35 cellular contexts compared by ENCODE assay signal in genomic region chr7:134629445-134629844, GRCh38.
"Had no signal": no experiment of that assay in that cellular context is flagged by ENCODE, and none has a peak within 500 bp of the region (broad histone marks: within the 10 kb centered on the region; RNA-seq: fewer than 3 reads in every experiment).

No MANE protein-coding gene starts in this region.

- H3K27ac Mint-ChIP-seq: activated B cell treated with CpG ODN at 0.5 μM for 24 hours; activated CD4-positive, alpha-beta memory T cell treated with anti-CD3 and anti-CD28 coated beads for 36 hours; activated CD4-positive, alpha-beta T cell treated with anti-CD3 and anti-CD28 coated beads, Interleukin-2, amount 10 ng/mL, durations not matched to agents 24 days and 14 days; activated CD8-positive, alpha-beta T cell treated with anti-CD3 and anti-CD28 coated beads for 36 hours; activated naive CD4-positive, alpha-beta T cell treated with anti-CD3 and anti-CD28 coated beads for 36 hours; activated naive CD4-positive, alpha-beta T cell treated with anti-CD3 and anti-CD28 coated beads, Interleukin-2, amount 50 U/mL, for 72 hours; activated naive CD8-positive, alpha-beta T cell treated with anti-CD3 and anti-CD28 coated beads for 36 hours; activated T-cell treated with anti-CD3 and anti-CD28 coated beads, Interleukin-2, amount 50 U/mL, for 72 hours; activated T-helper 1 cell treated with anti-CD3 and anti-CD28 coated beads, Interleukin-12 subunit alpha, Interleukin-12 subunit beta, Interleukin-2, Interleukin-4 antibody, amounts not matched to agents 30 ng/mL and 10 ng/mL and 1 ng/mL, durations not matched to agents 14 hours and 24 hours and 36 hours; activated T-helper 17 cell treated with anti-CD3 and anti-CD28 coated beads, Interleukin-2, amount 50 U/mL, for 72 hours; T-helper 1 cell treated with Interleukin-12 subunit alpha and Interleukin-12 subunit beta and Interleukin-4 antibody, amounts not matched to agents 30 μg/mL and 1 μg/mL, for 36 hours; T-helper 2 cell treated with Interferon-gamma antibody and Interleukin-4, amounts not matched to agents 5 μg/mL and 100 μg/mL, for 36 hours had no signal

- H3K4me3 ChIP-seq: adrenal gland, body of pancreas, breast epithelium had no signal

- H3K9me3 ChIP-seq: adrenal gland, body of pancreas, breast epithelium had no signal

- DNase-seq: activated B cell treated with CpG ODN at 0.5 μM for 24 hours; activated CD4-positive, alpha-beta memory T cell treated with anti-CD3 and anti-CD28 coated beads for 36 hours; activated CD4-positive, alpha-beta T cell treated with anti-CD3 and anti-CD28 coated beads for 4 hours; activated CD4-positive, alpha-beta T cell treated with anti-CD3 and anti-CD28 coated beads, Interleukin-2, amount 50 U/mL, for 1 hour; activated CD4-positive, alpha-beta T cell treated with anti-CD3 and anti-CD28 coated beads, Interleukin-2, amount 50 U/mL, for 4 hours; activated CD4-positive, CD25-positive, alpha-beta regulatory T cell treated with anti-CD3 and anti-CD28 coated beads, Interleukin-2, amount 50 U/mL, for 72 hours; activated CD8-positive, alpha-beta memory T cell treated with anti-CD3 and anti-CD28 coated beads, Interleukin-2, amount 50 U/mL, for 4 hours; activated CD8-positive, alpha-beta T cell treated with anti-CD3 and anti-CD28 coated beads for 36 hours; activated effector memory CD4-positive, alpha-beta T cell treated with anti-CD3 and anti-CD28 coated beads, Interleukin-2, amount 50 U/mL, for 16 hours; activated gamma-delta T cell treated with Interleukin-2 at 50 U/mL for 16 hours; activated naive CD4-positive, alpha-beta T cell; activated naive CD4-positive, alpha-beta T cell treated with anti-CD3 and anti-CD28 coated beads for 36 hours; activated naive CD4-positive, alpha-beta T cell treated with anti-CD3 and anti-CD28 coated beads, Interleukin-2, amount 50 U/mL, for 16 hours; activated naive CD8-positive, alpha-beta T cell treated with anti-CD3 and anti-CD28 coated beads for 36 hours; activated T-cell treated with anti-CD3 and anti-CD28 coated beads for 4 hours; activated T-cell treated with anti-CD3 and anti-CD28 coated beads, Interleukin-2, amount 50 U/mL, for 1 hour; activated T-cell treated with anti-CD3 and anti-CD28 coated beads, Interleukin-2, amount 50 U/mL, for 4 hours; activated T-cell treated with anti-CD3 and anti-CD28 coated beads, Interleukin-2, amount 50 U/mL, for 72 hours; adrenal gland; amniotic stem cell; aorta; body of pancreas; brain microvascular endothelial cell; central memory CD4-positive, alpha-beta T cell; T-helper 1 cell; T-helper 2 cell; T-helper 9 cell had no signal

- H3K4me1 ChIP-seq: adrenal gland, body of pancreas, breast epithelium had no signal

- ATAC-seq: activated CD8-positive, alpha-beta T cell treated with anti-CD3 and anti-CD28 coated beads for 36 hours; activated naive CD4-positive, alpha-beta T cell treated with anti-CD3 and anti-CD28 coated beads, Interleukin-2, amount 50 U/mL, for 72 hours; activated T-cell treated with anti-CD3 and anti-CD28 coated beads, Interleukin-2, amount 50 U/mL, for 4 hours; activated T-cell treated with anti-CD3 and anti-CD28 coated beads, Interleukin-2, amount 50 U/mL, for 72 hours; activated T-helper 17 cell treated with anti-CD3 and anti-CD28 coated beads, Interleukin-2, amount 50 U/mL, for 72 hours; body of pancreas had no signal

- H3K4me1 Mint-ChIP-seq: activated B cell treated with CpG ODN at 0.5 μM for 24 hours; activated T-helper 17 cell treated with anti-CD3 and anti-CD28 coated beads, Interleukin-2, amount 50 U/mL, for 72 hours had no signal

- H3K4me3 Mint-ChIP-seq: activated B cell treated with CpG ODN at 0.5 μM for 24 hours; activated CD4-positive, alpha-beta memory T cell treated with anti-CD3 and anti-CD28 coated beads for 36 hours; activated CD4-positive, alpha-beta T cell treated with anti-CD3 and anti-CD28 coated beads, Interleukin-2, amount 10 ng/mL, durations not matched to agents 24 days and 14 days; activated CD8-positive, alpha-beta T cell treated with anti-CD3 and anti-CD28 coated beads for 36 hours; activated naive CD4-positive, alpha-beta T cell treated with anti-CD3 and anti-CD28 coated beads for 36 hours; activated naive CD8-positive, alpha-beta T cell treated with anti-CD3 and anti-CD28 coated beads for 36 hours; activated T-cell treated with anti-CD3 and anti-CD28 coated beads, Interleukin-2, amount 50 U/mL, for 4 hours; activated T-cell treated with anti-CD3 and anti-CD28 coated beads, Interleukin-2, amount 50 U/mL, for 72 hours; activated T-helper 1 cell treated with anti-CD3 and anti-CD28 coated beads, Interleukin-12 subunit alpha, Interleukin-12 subunit beta, Interleukin-2, Interleukin-4 antibody, amounts not matched to agents 30 ng/mL and 10 ng/mL and 1 ng/mL, durations not matched to agents 14 hours and 24 hours and 36 hours; activated T-helper 17 cell treated with anti-CD3 and anti-CD28 coated beads, Interleukin-2, amount 50 U/mL, for 72 hours; T-helper 1 cell treated with Interleukin-12 subunit alpha and Interleukin-12 subunit beta and Interleukin-4 antibody, amounts not matched to agents 30 μg/mL and 1 μg/mL, for 36 hours; T-helper 2 cell treated with Interferon-gamma antibody and Interleukin-4, amounts not matched to agents 5 μg/mL and 100 μg/mL, for 36 hours had no signal

- H3K36me3 ChIP-seq: adrenal gland, brain microvascular endothelial cell, breast epithelium had no signal

- H3K9me3 Mint-ChIP-seq: activated B cell treated with CpG ODN at 0.5 μM for 24 hours; activated CD4-positive, alpha-beta memory T cell treated with anti-CD3 and anti-CD28 coated beads for 36 hours; activated CD4-positive, alpha-beta T cell treated with anti-CD3 and anti-CD28 coated beads, Interleukin-2, amount 10 ng/mL, durations not matched to agents 24 days and 14 days; activated CD8-positive, alpha-beta T cell treated with anti-CD3 and anti-CD28 coated beads for 36 hours; activated naive CD4-positive, alpha-beta T cell treated with anti-CD3 and anti-CD28 coated beads for 36 hours; activated naive CD4-positive, alpha-beta T cell treated with anti-CD3 and anti-CD28 coated beads, Interleukin-2, amount 50 U/mL, for 72 hours; activated naive CD8-positive, alpha-beta T cell treated with anti-CD3 and anti-CD28 coated beads for 36 hours; activated T-cell treated with anti-CD3 and anti-CD28 coated beads, Interleukin-2, amount 50 U/mL, for 4 hours; activated T-cell treated with anti-CD3 and anti-CD28 coated beads, Interleukin-2, amount 50 U/mL, for 72 hours; activated T-helper 1 cell treated with anti-CD3 and anti-CD28 coated beads, Interleukin-12 subunit alpha, Interleukin-12 subunit beta, Interleukin-2, Interleukin-4 antibody, amounts not matched to agents 30 ng/mL and 10 ng/mL and 1 ng/mL, durations not matched to agents 14 hours and 24 hours and 36 hours; activated T-helper 17 cell treated with anti-CD3 and anti-CD28 coated beads, Interleukin-2, amount 50 U/mL, for 72 hours; T-helper 1 cell treated with Interleukin-12 subunit alpha and Interleukin-12 subunit beta and Interleukin-4 antibody, amounts not matched to agents 30 μg/mL and 1 μg/mL, for 36 hours; T-helper 2 cell treated with Interferon-gamma antibody and Interleukin-4, amounts not matched to agents 5 μg/mL and 100 μg/mL, for 36 hours had no signal

- H3K36me3 Mint-ChIP-seq: activated CD4-positive, alpha-beta memory T cell treated with anti-CD3 and anti-CD28 coated beads for 36 hours; activated naive CD4-positive, alpha-beta T cell treated with anti-CD3 and anti-CD28 coated beads, Interleukin-2, amount 50 U/mL, for 72 hours; activated naive CD8-positive, alpha-beta T cell treated with anti-CD3 and anti-CD28 coated beads for 36 hours had no signal

- H3K27me3 ChIP-seq: body of pancreas, brain microvascular endothelial cell, breast epithelium had no signal

- H3K27ac ChIP-seq: adrenal gland, body of pancreas, brain microvascular endothelial cell, breast epithelium, VCaP had no signal
